ENCODE assay signal across 2 cellular contexts in the genomic region with DNA sequence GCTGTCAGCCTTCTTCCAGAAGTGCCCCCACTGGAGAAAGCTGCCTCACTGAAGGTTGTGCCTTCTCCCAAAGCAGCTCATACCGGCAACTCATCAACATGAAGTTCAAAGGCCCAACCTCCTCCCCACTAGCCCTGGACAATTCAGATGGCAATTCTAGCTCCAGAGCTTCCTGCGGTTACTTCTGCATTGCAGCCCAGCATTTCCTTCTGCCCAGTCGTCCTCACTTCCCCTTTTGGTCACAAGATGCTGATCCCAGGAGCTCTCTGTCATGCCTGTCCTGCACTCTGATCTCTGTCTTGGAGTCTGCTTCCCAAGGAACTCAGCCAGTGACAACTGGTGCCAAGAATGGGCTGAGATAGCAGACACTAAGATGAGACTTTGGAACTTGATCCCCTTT.
TF ChIP-seq lines count a peak whose summit lies in the region.

No MANE protein-coding gene starts in this region.

TF ChIP-seq in IMR-90, 13 proteins besides CTCF, POLR2A, EP300 and RAD21:
- TF ChIP-seq CHD1 (IDR thresholded peaks at IDR 0.05; ENCODE audit: low read depth, low read length): no peak
- TF ChIP-seq MXI1 (IDR thresholded peaks at IDR 0.05; ENCODE audit: borderline replicate concordance, low read depth, low read length): no peak
- TF ChIP-seq, protein P1, sequence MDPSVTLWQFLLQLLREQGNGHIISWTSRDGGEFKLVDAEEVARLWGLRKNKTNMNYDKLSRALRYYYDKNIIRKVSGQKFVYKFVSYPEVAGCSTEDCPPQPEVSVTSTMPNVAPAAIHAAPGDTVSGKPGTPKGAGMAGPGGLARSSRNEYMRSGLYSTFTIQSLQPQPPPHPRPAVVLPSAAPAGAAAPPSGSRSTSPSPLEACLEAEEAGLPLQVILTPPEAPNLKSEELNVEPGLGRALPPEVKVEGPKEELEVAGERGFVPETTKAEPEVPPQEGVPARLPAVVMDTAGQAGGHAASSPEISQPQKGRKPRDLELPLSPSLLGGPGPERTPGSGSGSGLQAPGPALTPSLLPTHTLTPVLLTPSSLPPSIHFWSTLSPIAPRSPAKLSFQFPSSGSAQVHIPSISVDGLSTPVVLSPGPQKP (IDR thresholded peaks at IDR 0.05; ENCODE audit: borderline replicate concordance, low read depth, low read length): no peak
- TF ChIP-seq, protein P2, sequence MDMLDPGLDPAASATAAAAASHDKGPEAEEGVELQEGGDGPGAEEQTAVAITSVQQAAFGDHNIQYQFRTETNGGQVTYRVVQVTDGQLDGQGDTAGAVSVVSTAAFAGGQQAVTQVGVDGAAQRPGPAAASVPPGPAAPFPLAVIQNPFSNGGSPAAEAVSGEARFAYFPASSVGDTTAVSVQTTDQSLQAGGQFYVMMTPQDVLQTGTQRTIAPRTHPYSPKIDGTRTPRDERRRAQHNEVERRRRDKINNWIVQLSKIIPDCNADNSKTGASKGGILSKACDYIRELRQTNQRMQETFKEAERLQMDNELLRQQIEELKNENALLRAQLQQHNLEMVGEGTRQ (IDR thresholded peaks at IDR 0.05; ENCODE audit: low read depth, low read length): no peak
- TF ChIP-seq RCOR1 (IDR thresholded peaks at IDR 0.05; ENCODE audit: insufficient replicate concordance, low read length): no peak
- no peak for TF ChIP-seq CEBPB (IDR thresholded peaks at IDR 0.05; ENCODE audit: low read depth, low read length)
- TF ChIP-seq SMC3 (IDR thresholded peaks at IDR 0.05; ENCODE audit: low read depth, low read length): no peak
- TF ChIP-seq MAFK (IDR thresholded peaks at IDR 0.05; ENCODE audit: low read depth, low read length): no peak
- TF ChIP-seq NFE2L2 (IDR thresholded peaks at IDR 0.05; ENCODE audit: low read depth, low read length): no peak
- no peak for TF ChIP-seq MAZ (IDR thresholded peaks at IDR 0.05; ENCODE audit: borderline replicate concordance, low read depth, low read length)
- no peak for TF ChIP-seq FOS (IDR thresholded peaks at IDR 0.05; ENCODE audit: low read depth, low read length)
- no peak for TF ChIP-seq BHLHE40 (IDR thresholded peaks at IDR 0.05; ENCODE audit: low read depth, low read length)
- no peak for TF ChIP-seq RFX5 (IDR thresholded peaks at IDR 0.05; ENCODE audit: low read depth, low read length)

TF ChIP-seq in H1, 55 proteins besides CTCF, POLR2A, EP300 and RAD21:
- TF ChIP-seq KDM5A (IDR thresholded peaks at IDR 0.05; ENCODE audit: low read length) (no peak), RNF2 (IDR thresholded peaks at IDR 0.05; ENCODE audit: borderline replicate concordance, low read depth, low read length, missing control alignments, poor library complexity, severe bottlenecking) (no peak), FOSL1 (IDR thresholded peaks at IDR 0.05; ENCODE audit: insufficient read depth, low read depth, low read length) (no peak), PHF8 (conservative IDR thresholded peaks at IDR 0.05; ENCODE audit: low read depth, low read length) (no peak), KDM4A (IDR thresholded peaks at IDR 0.05; ENCODE audit: low read depth, low read length, severe bottlenecking) (no peak), BCL11A (IDR thresholded peaks at IDR 0.05; ENCODE audit: low read depth in 2 of 2, low read length in 2 of 2) (no peak), SAP30 (IDR thresholded peaks at IDR 0.05; ENCODE audit: insufficient read depth, insufficient replicate concordance, low read length) (no peak), CBX8 (IDR thresholded peaks at IDR 0.05; ENCODE audit: borderline replicate concordance, low read depth, low read length) (no peak)
- TF ChIP-seq, protein P3, sequence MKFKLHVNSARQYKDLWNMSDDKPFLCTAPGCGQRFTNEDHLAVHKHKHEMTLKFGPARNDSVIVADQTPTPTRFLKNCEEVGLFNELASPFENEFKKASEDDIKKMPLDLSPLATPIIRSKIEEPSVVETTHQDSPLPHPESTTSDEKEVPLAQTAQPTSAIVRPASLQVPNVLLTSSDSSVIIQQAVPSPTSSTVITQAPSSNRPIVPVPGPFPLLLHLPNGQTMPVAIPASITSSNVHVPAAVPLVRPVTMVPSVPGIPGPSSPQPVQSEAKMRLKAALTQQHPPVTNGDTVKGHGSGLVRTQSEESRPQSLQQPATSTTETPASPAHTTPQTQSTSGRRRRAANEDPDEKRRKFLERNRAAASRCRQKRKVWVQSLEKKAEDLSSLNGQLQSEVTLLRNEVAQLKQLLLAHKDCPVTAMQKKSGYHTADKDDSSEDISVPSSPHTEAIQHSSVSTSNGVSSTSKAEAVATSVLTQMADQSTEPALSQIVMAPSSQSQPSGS (IDR thresholded peaks at IDR 0.05; ENCODE audit: low read length): no peak
- TF ChIP-seq, protein P4, sequence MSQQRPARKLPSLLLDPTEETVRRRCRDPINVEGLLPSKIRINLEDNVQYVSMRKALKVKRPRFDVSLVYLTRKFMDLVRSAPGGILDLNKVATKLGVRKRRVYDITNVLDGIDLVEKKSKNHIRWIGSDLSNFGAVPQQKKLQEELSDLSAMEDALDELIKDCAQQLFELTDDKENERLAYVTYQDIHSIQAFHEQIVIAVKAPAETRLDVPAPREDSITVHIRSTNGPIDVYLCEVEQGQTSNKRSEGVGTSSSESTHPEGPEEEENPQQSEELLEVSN (IDR thresholded peaks at IDR 0.05): no peak
